In the genomic region with DNA sequence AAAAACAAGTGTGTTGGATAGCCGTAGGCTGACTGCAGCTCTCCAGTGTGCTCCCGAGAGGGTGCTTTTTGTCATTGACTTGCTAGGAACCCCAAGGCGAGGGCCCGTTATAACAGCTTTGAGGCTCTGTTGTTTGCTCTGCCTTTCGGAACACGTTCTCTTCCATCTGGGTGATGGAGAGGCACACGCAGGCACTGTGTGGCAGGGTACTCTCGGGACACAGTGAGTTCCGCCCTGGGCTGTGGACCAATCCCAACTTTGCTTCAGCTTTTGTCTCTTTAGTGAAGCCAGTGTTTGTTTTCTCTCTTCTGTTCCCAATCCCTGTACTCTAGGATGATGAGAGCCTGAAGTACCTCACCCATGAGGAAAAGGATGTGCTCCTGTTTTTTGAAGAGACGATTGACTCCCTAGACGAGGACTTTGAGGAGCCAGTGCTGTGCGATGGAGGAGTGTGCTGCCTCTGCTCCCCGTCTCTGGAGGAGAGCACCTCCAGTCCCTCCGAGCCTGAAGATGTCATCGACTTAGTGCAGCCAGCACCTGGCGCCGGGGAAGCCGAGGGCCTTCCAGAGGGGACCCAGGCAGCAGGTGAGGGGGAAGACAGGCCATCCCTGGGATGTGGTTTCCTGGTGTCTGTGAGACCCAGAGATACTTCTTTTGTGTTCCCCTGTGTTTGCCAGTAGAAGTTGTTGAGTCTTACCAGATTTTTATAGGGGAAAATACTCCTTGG, we compare ENCODE assay signal across 14 cellular contexts.
"Had no signal": no experiment of that assay in that cellular context is flagged by ENCODE, and none has a peak within 500 bp of the region (broad histone marks: within the 10 kb centered on the region; RNA-seq: fewer than 3 reads in every experiment).

No MANE protein-coding gene starts in this region.

- H3K36me3 Mint-ChIP-seq: activated naive CD8-positive, alpha-beta T cell had no signal

- H3K4me3 Mint-ChIP-seq: activated CD4-positive, alpha-beta T cell treated with anti-CD3 and anti-CD28 coated beads for 36 hours; activated naive CD8-positive, alpha-beta T cell; effector memory CD8-positive, alpha-beta T cell had no signal

- H3K27me3 ChIP-seq: hepatocyte, pancreas, tibial nerve had no signal

- H3K27me3 Mint-ChIP-seq: activated naive CD8-positive, alpha-beta T cell; effector memory CD8-positive, alpha-beta T cell had no signal

- H3K9me3 Mint-ChIP-seq: effector memory CD8-positive, alpha-beta T cell had no signal

- H3K4me1 ChIP-seq: pancreas had no signal

- H3K27ac ChIP-seq: hepatocyte, pancreas, tibial nerve had no signal

- H3K9me3 ChIP-seq: pancreas, tibial nerve had no signal

- DNase-seq: activated CD4-positive, alpha-beta T cell treated with anti-CD3 and anti-CD28 coated beads for 36 hours; activated CD4-positive, alpha-beta T cell treated with anti-CD3 and anti-CD28 coated beads, Interleukin-2, amount 50 U/mL, for 48 hours; effector memory CD8-positive, alpha-beta T cell; mammary epithelial cell; stimulated activated CD4-positive, alpha-beta T cell treated with anti-CD3 and anti-CD28 coated beads, Interleukin-12 subunit alpha, Interleukin-12 subunit beta, amount 100 ng/mL, for 4 hours; stimulated activated CD4-positive, alpha-beta T cell treated with anti-CD3 and anti-CD28 coated beads, Interleukin-1b, Interleukin-23, amount 100 ng/mL, for 48 hours; stimulated activated naive CD8-positive, alpha-beta T cell treated with anti-CD3 and anti-CD28 coated beads, Interleukin-15, Interleukin-2, amounts not matched to agents 100 U/mL and 50 U/mL, for 24 hours; SW 1271 had no signal

- H3K4me3 ChIP-seq: hepatocyte, pancreas, tibial nerve had no signal

- H3K27ac Mint-ChIP-seq: activated CD4-positive, alpha-beta T cell treated with anti-CD3 and anti-CD28 coated beads for 36 hours; activated naive CD8-positive, alpha-beta T cell; effector memory CD8-positive, alpha-beta T cell had no signal

- FAIRE-seq: pancreas, TTC549, urothelium cell line had no signal

- H3K4me2 ChIP-seq: hepatocyte had no signal

- H2AFZ ChIP-seq: hepatocyte had no signal

- ATAC-seq: activated CD4-positive, alpha-beta T cell treated with anti-CD3 and anti-CD28 coated beads for 36 hours; effector memory CD8-positive, alpha-beta T cell; pancreas; stimulated activated naive CD8-positive, alpha-beta T cell treated with anti-CD3 and anti-CD28 coated beads, Interleukin-15, Interleukin-2, amounts not matched to agents 100 U/mL and 50 U/mL, for 24 hours had no signal
